In the genomic region with DNA sequence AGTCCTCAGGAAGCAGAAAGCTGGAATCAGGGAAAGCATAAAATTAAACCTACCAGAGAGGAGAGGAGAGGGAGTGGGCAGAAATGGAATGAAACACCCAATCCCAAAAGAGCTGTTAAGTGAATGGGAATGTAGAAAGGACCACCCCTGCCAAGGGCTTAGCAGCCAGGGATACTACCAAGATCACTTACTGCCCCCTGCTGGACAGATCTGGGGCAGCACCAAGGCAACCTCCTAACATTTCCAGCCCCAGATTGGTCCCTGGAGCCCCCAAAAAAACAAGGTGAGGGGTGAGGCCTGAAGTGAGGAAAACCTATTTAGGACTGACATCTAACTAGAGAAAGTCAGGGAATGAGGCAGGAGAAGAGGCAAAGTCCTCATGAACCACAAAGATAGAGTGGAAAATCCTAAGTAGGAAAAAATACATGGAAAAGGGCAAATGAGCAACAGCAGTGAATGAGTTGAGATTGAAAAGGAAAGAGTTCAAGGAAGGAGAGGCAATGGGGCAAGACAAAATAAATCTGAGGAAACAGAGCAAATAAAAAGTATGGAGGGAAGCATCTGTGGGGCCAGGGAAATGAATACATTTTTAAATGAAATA, we compare ENCODE assay signal across 9 cellular contexts. TPM values are rescaled to one million over a fixed set of nuclear protein-coding genes. Genes with fewer than 3 reads are reported as not detected.
DNase-seq lines count a peak whose midpoint lies in the region; ATAC-seq, FAIRE-seq and TF ChIP-seq lines count a peak whose summit lies in the region.
"Had no signal": no experiment of that assay in that cellular context is flagged by ENCODE, and none has a peak within 500 bp of the region (broad histone marks: within the 10 kb centered on the region; RNA-seq: fewer than 3 reads in every experiment).

No MANE protein-coding gene starts in this region.

- DNase-seq in NCI-H510A treated with DMSO at 0.1 percent for 48 hours (lab: John Stamatoyannopoulos, UW), result peak; percentile 52
- DNase-seq in NCI-H510A (lab: John Stamatoyannopoulos, UW), result no peak
- DNase-seq in NCI-H1694 treated with DMSO at 0.1 percent for 48 hours (lab: John Stamatoyannopoulos, UW), result peak; percentile 27
- peak; percentile 70 for DNase-seq in activated CD4-positive, CD25-positive, alpha-beta regulatory T cell treated with anti-CD3 and anti-CD28 coated beads, Interleukin-2, amount 50 U/mL, for 16 hours (ENCODE audit: low read depth, low spot score)
- peak; percentile 48 for DNase-seq in bronchial epithelial cell (ENCODE audit: low read depth)
- DNase-seq in kidney tubule cell (ENCODE audit: low spot score), result peak; percentile 65
- peak; percentile 86 to 89 for DNase-seq in stimulated activated CD4-positive, alpha-beta T cell treated with anti-CD3 and anti-CD28 coated beads, Interleukin-2, amount 100 ng/mL, for 48 hours

- H3K36me3 ChIP-seq in bronchial epithelial cell (ENCODE audit: control insufficient read depth, insufficient read depth, low read length), result peaks cover 26% of the 10 kb centered on the region

- no peaks in the 10 kb centered on the region for H3K27me3 ChIP-seq in bronchial epithelial cell (ENCODE audit: control insufficient read depth, insufficient read depth, low read length)

- FAIRE-seq in bronchial epithelial cell (lab: Jason Lieb, UNC), result no peak

- no peak for ATAC-seq in GM18502 (IDR thresholded peaks at IDR 0.05; ENCODE audit: poor library complexity, unreplicated experiment)

- peak; percentile 93 for TF ChIP-seq CTCF in bronchial epithelial cell (IDR thresholded peaks at IDR 0.05; ENCODE audit: insufficient read depth, low read length, severe bottlenecking)

- no peak overlapping the region for H3K4me3 ChIP-seq in bronchial epithelial cell (ENCODE audit: low read depth, low read length)

RNA-seq across cellular contexts. Expression of gene FKBP11, which starts 11.2 kb away (rescaled TPM):
- 7.9 and 12.4 TPM in 2 replicates for total RNA-seq in bronchial epithelial cell

RNA-seq across cellular contexts. Expression of gene ARF3, which starts 20.8 kb away (rescaled TPM):
- 30.0 and 38.7 TPM in 2 replicates for total RNA-seq in bronchial epithelial cell

RNA-seq across cellular contexts. Expression of gene WNT10B, which starts 35.1 kb away (rescaled TPM):
- not detected in 2 replicates for total RNA-seq in bronchial epithelial cell

RNA-seq across cellular contexts. Expression of gene WNT1, which starts 41.6 kb away (rescaled TPM):
- not detected in 2 replicates for total RNA-seq in bronchial epithelial cell
- total RNA-seq: pulmonary artery endothelial cell had no signal
